11 cellular contexts compared by ENCODE assay signal in genomic region chr11:15276616-15277015, GRCh38.
DNase-seq lines count a peak whose midpoint lies in the region; ATAC-seq and TF ChIP-seq lines count a peak whose summit lies in the region.
"Had no signal": no experiment of that assay in that cellular context is flagged by ENCODE, and none has a peak within 500 bp of the region (broad histone marks: within the 10 kb centered on the region; RNA-seq: fewer than 3 reads in every experiment).

No MANE protein-coding gene starts in this region.

- H3K4me2 ChIP-seq in SK-N-SH: no peak overlapping the region

- H3K27ac ChIP-seq in SK-N-SH (ENCODE audit: low read depth in 2 of 2, low read length in 1 of 2): no peak overlapping the region
- no peak overlapping the region for H3K27ac ChIP-seq in testis

- intact Hi-C loops in testis (cut with DNase I; ENCODE audit: low total_unique reads): no loop called here

- H3F3A ChIP-seq in SK-N-SH (replicated peaks; ENCODE audit: insufficient read depth): no peaks in the 10 kb centered on the region

- DNase-seq in SK-N-SH (peak; percentile 42), NCI-H345 (lab: John Stamatoyannopoulos, UW) (peak; percentile 34), testis (no peak), H7 (no peak)
- DNase-seq: activated CD4-positive, alpha-beta T cell treated with anti-CD3 and anti-CD28 coated beads, Interleukin-2, amount 10 ng/mL, durations not matched to agents 7 days and 5 days; CD4-positive, alpha-beta T cell; effector memory CD4-positive, alpha-beta T cell had no signal

- ATAC-seq in SK-N-SH treated with all-trans-retinoic acid at 6 μM for 48 hours (no peak), GM19351 (IDR thresholded peaks at IDR 0.05; ENCODE audit: unreplicated experiment) (no peak), HG02571 (IDR thresholded peaks at IDR 0.05; ENCODE audit: unreplicated experiment) (no peak)

- no peaks in the 10 kb centered on the region; a peak in 2 of 4 replicates for H3K4me1 ChIP-seq in SK-N-SH (ENCODE audit: control insufficient read depth in 1 of 2, insufficient read depth in 2 of 2, low read depth in 1 of 2, low read length in 1 of 2)
- peaks cover 7% of the 10 kb centered on the region for H3K4me1 ChIP-seq in endocrine pancreas (ENCODE audit: control insufficient read depth, insufficient read depth, low read length)
- H3K4me1 ChIP-seq in testis: no peaks in the 10 kb centered on the region

- 29% methylated on average over 3 of the region's 3 CpGs for WGBS in SK-N-SH (ENCODE audit: low lambda C conversion rate)
- 35 to 43% methylated on average over 3 of the region's 3 CpGs for WGBS in testis, 2 donors

- peak; percentile 37; the same call in 1 of the 2 replicates for TF ChIP-seq CTCF in SK-N-SH (IDR thresholded peaks at IDR 0.05)
- peak in 2 of 3 experiments; percentile 36 to 43 for TF ChIP-seq CTCF in testis (IDR thresholded peaks at IDR 0.05)

- peak; percentile 84 for TF ChIP-seq RAD21 in SK-N-SH (IDR thresholded peaks at IDR 0.05; ENCODE audit: low read length)

- H3K36me3 ChIP-seq in SK-N-SH (replicated peaks in 1 of 2; ENCODE audit: control insufficient read depth in 1 of 2, insufficient read depth in 2 of 2, low read length in 1 of 2): no peaks in the 10 kb centered on the region
- no peaks in the 10 kb centered on the region for H3K36me3 ChIP-seq in endocrine pancreas (ENCODE audit: control insufficient read depth, insufficient read depth, low read length)
- no peaks in the 10 kb centered on the region for H3K36me3 ChIP-seq in testis (ENCODE audit: low read depth, missing control alignments)
- H3K36me3 ChIP-seq in H7 (replicated peaks; ENCODE audit: control insufficient read depth, insufficient read depth, low read length): no peaks in the 10 kb centered on the region

- H3K9me2 ChIP-seq in SK-N-SH: no peaks in the 10 kb centered on the region

- no peaks in the 10 kb centered on the region for H3K27me3 ChIP-seq in SK-N-SH (ENCODE audit: insufficient read depth)
- no peaks in the 10 kb centered on the region for H3K27me3 ChIP-seq in endocrine pancreas (ENCODE audit: control insufficient read depth, insufficient read depth, low read length)
- H3K27me3 ChIP-seq in testis: no peaks in the 10 kb centered on the region
- H3K27me3 ChIP-seq in H7 (ENCODE audit: control insufficient read depth, insufficient read depth, low read length): no peaks in the 10 kb centered on the region

- no peak overlapping the region for H2AFZ ChIP-seq in SK-N-SH (ENCODE audit: low read depth)

- TF ChIP-seq POLR2A in testis (IDR thresholded peaks at IDR 0.05): no peak

- H3K9me3 ChIP-seq in SK-N-SH (no peaks in the 10 kb centered on the region), endocrine pancreas (ENCODE audit: control insufficient read depth, low read length) (no peaks in the 10 kb centered on the region), testis (no peaks in the 10 kb centered on the region)

- CTCF ChIA-PET in SK-N-SH (lab: Yijun Ruan, JAX): interaction anchor here (0.5 to 4.0 kb wide), 36 partner anchors 10 to 1948 kb away, joined by 3 to 40 read pairs (median 4); no protein-coding TSS in a partner anchor

- H3K4me3 ChIP-seq in SK-N-SH (ENCODE audit: low read depth in 2 of 2, low read length in 1 of 2): no peak overlapping the region
- H3K4me3 ChIP-seq in endocrine pancreas (ENCODE audit: control insufficient read depth, insufficient read depth, low read length): peak overlapping the region; percentile 31
- no peak overlapping the region for H3K4me3 ChIP-seq in testis
- H3K4me3 ChIP-seq in H7 (ENCODE audit: insufficient read depth, low read depth, low read length): no peak overlapping the region

- H4K20me1 ChIP-seq in SK-N-SH (ENCODE audit: insufficient read depth): no peaks in the 10 kb centered on the region

- POLR2A ChIA-PET in SK-N-SH (lab: Yijun Ruan, JAX): interaction anchor here (1.3 kb wide), 1 partner anchor 1337 kb away, joined by 4 read pairs; no protein-coding TSS in a partner anchor

- H3K9ac ChIP-seq in SK-N-SH (no peak overlapping the region), endocrine pancreas (ENCODE audit: control insufficient read depth, insufficient read depth, low read length) (peak overlapping the region; percentile 10)

- no peak for TF ChIP-seq EP300 in SK-N-SH (IDR thresholded peaks at IDR 0.05; ENCODE audit: borderline replicate concordance in 1 of 2, low read depth in 1 of 2, low read length in 1 of 2)

- no peaks in the 10 kb centered on the region for H3K79me2 ChIP-seq in SK-N-SH (ENCODE audit: insufficient read depth)

TF ChIP-seq in SK-N-SH, 30 proteins besides CTCF, POLR2A, EP300 and RAD21:
- TF ChIP-seq SMC3 (IDR thresholded peaks at IDR 0.05; ENCODE audit: low read depth, low read length) (peak; percentile 44; the same call in 1 of the 2 replicates), YY1 (IDR thresholded peaks at IDR 0.05; ENCODE audit: low read depth) (no peak)

TF ChIP-seq in SK-N-SH treated with all-trans-retinoic acid at 6 μM for 48 hours, 23 proteins besides CTCF, POLR2A, EP300 and RAD21:
- TF ChIP-seq ZNF70 (CRISPR knock-in tag; IDR thresholded peaks at IDR 0.05): no peak
- no peak for TF ChIP-seq ISL1 (CRISPR knock-in tag; IDR thresholded peaks at IDR 0.05)
- TF ChIP-seq ZC3H10 (CRISPR knock-in tag; IDR thresholded peaks at IDR 0.05): no peak

Comparison
In these comparisons a context has a peak if more than half of its experiments do, and no peak if none do; other contexts are left out.
1. DNase-seq: peak in SK-N-SH (single experiment) and NCI-H345 (single experiment); none in testis (single experiment) and H7 (single experiment).